Comparison of ENCODE assay signal across 17 cellular contexts in genomic region chr10:118290471-118290995, GRCh38. TPM values are rescaled to one million over a fixed set of nuclear protein-coding genes. Genes with fewer than 3 reads are reported as not detected.
DNase-seq lines count a peak whose midpoint lies in the region; ATAC-seq, FAIRE-seq and TF ChIP-seq lines count a peak whose summit lies in the region.
"Had no signal": no experiment of that assay in that cellular context is flagged by ENCODE, and none has a peak within 500 bp of the region (broad histone marks: within the 10 kb centered on the region; RNA-seq: fewer than 3 reads in every experiment).

No MANE protein-coding gene starts in this region.

- H3K9me3 ChIP-seq in H9 (ENCODE audit: control insufficient read depth, low read depth, low read length), result no peaks in the 10 kb centered on the region

- no peak for FAIRE-seq in bronchial epithelial cell (lab: Jason Lieb, UNC)
- FAIRE-seq: A204.1, GM12878, GM18507 had no signal

- H3K18ac ChIP-seq in mesendoderm (ENCODE audit: low read length) (no peak overlapping the region), H9 (ENCODE audit: insufficient read length, low read depth, low read length) (no peak overlapping the region)

- peaks cover 0 to 4% of the 10 kb centered on the region in 2 experiments; a peak in 3 of 5 replicates for H3K9me3 Mint-ChIP-seq in H9
- H3K9me3 Mint-ChIP-seq in naive thymus-derived CD8-positive, alpha-beta T cell, result no peaks in the 10 kb centered on the region
- H3K9me3 Mint-ChIP-seq: CD4-positive, alpha-beta T cell; GM23338 had no signal

- no peak overlapping the region for H2AK5ac ChIP-seq in mesendoderm (ENCODE audit: low read length)
- H2AK5ac ChIP-seq in H9 (ENCODE audit: insufficient read length, low read length), result no peak overlapping the region

- H2BK120ac ChIP-seq in mesendoderm (ENCODE audit: low read depth, low read length) (no peak overlapping the region), H9 (ENCODE audit: low read depth, low read length, poor library complexity, severe bottlenecking) (no peak overlapping the region)

- H3K36me3 Mint-ChIP-seq in H9 (ENCODE audit: insufficient read depth in 1 of 3, low read depth in 3 of 3), result no peaks in the 10 kb centered on the region
- H3K36me3 Mint-ChIP-seq in naive thymus-derived CD8-positive, alpha-beta T cell, result no peaks in the 10 kb centered on the region

- no peak overlapping the region for H2BK20ac ChIP-seq in H9 (ENCODE audit: low read depth, low read length, poor library complexity, severe bottlenecking)

- H3K36me3 ChIP-seq in bronchial epithelial cell (ENCODE audit: control insufficient read depth, insufficient read depth, low read length) (no peaks in the 10 kb centered on the region), mesendoderm (ENCODE audit: control insufficient read depth, insufficient read depth, low read length) (no peaks in the 10 kb centered on the region)

- H4K8ac ChIP-seq in mesendoderm (ENCODE audit: low read depth, low read length), result no peak overlapping the region
- H4K8ac ChIP-seq in H9 (replicated peaks; ENCODE audit: insufficient read length, low read depth, low read length), result no peak overlapping the region

- H3K79me1 ChIP-seq in mesendoderm (ENCODE audit: low read length), result no peaks in the 10 kb centered on the region
- H3K79me1 ChIP-seq in H9 (ENCODE audit: insufficient read depth, low read depth, low read length, poor library complexity, severe bottlenecking), result no peaks in the 10 kb centered on the region

- POLR2A ChIA-PET in naive thymus-derived CD8-positive, alpha-beta T cell (lab: Charles Lee), result no interaction called here

- H3K79me2 ChIP-seq in mesendoderm (ENCODE audit: control insufficient read depth, insufficient read depth, low read length) (no peaks in the 10 kb centered on the region), H9 (ENCODE audit: insufficient read depth, low read length) (no peaks in the 10 kb centered on the region)

- no peak overlapping the region for H3K4me3 ChIP-seq in bronchial epithelial cell (ENCODE audit: low read depth, low read length)
- no peak overlapping the region for H3K4me3 ChIP-seq in mesendoderm (ENCODE audit: low read length)
- H3K4me3 ChIP-seq: GM12878, GM23338 had no signal

- H2BK5ac ChIP-seq in mesendoderm (ENCODE audit: low read length) (no peak overlapping the region), H9 (ENCODE audit: insufficient read length, low read length) (no peak overlapping the region)

- H4K20me1 ChIP-seq in H9 (ENCODE audit: control insufficient read depth, insufficient read depth, insufficient read length), result no peaks in the 10 kb centered on the region

- TF ChIP-seq CTCF in bronchial epithelial cell (IDR thresholded peaks at IDR 0.05; ENCODE audit: insufficient read depth, low read length, severe bottlenecking) (no peak), H9 (conservative IDR thresholded peaks at IDR 0.05) (no peak)

- no peak overlapping the region for H3K27ac ChIP-seq in mesendoderm (ENCODE audit: low read depth, low read length)
- no peak overlapping the region for H3K27ac ChIP-seq in H9 (ENCODE audit: insufficient read length, low read depth, low read length)

- no peak overlapping the region for H3K27ac Mint-ChIP-seq in H9
- no peak overlapping the region for H3K27ac Mint-ChIP-seq in naive thymus-derived CD8-positive, alpha-beta T cell
- H3K27ac Mint-ChIP-seq: B cell; CD4-positive, alpha-beta T cell; GM23338 had no signal

- H3K23ac ChIP-seq in mesendoderm (ENCODE audit: low read length) (no peak overlapping the region), H9 (ENCODE audit: insufficient read length, low read depth, low read length) (no peak overlapping the region)

- H3K56ac ChIP-seq in mesendoderm (ENCODE audit: low read length) (no peak overlapping the region), H9 (ENCODE audit: insufficient read length, low read depth, low read length) (no peak overlapping the region)

- H4K5ac ChIP-seq in mesendoderm (ENCODE audit: low read length), result no peak overlapping the region
- no peak overlapping the region for H4K5ac ChIP-seq in H9 (ENCODE audit: insufficient read length, low read depth, low read length)

- H3K9ac ChIP-seq in mesendoderm (ENCODE audit: low read length) (no peak overlapping the region), H9 (ENCODE audit: extremely low read depth, insufficient read length, low read length) (no peak overlapping the region)

- H3K27me3 Mint-ChIP-seq in H9 (ENCODE audit: low read depth), result peaks cover 5% of the 10 kb centered on the region
- peaks cover 20 to 47% (median 27%) of the 10 kb centered on the region in 5 donors for H3K27me3 Mint-ChIP-seq in naive thymus-derived CD8-positive, alpha-beta T cell

- H3K4ac ChIP-seq in mesendoderm (ENCODE audit: low read depth, low read length) (no peak overlapping the region), H9 (ENCODE audit: low read depth, low read length) (no peak overlapping the region)

- no CpG with 5 or more reads among the region's 3 CpGs for WGBS in mesendoderm (ENCODE audit: extremely low coverage, insufficient coverage, low lambda C conversion rate)
- WGBS in H9 (ENCODE audit: extremely low coverage, insufficient read length, low lambda C conversion rate), result no CpG with 5 or more reads among the region's 3 CpGs

- peak; percentile 27 for DNase-seq in HPDE6-E6E7 (ENCODE audit: extremely low spot score)
- peak; percentile 97 for DNase-seq in bronchial epithelial cell (ENCODE audit: low read depth)
- DNase-seq in mesendoderm, result peak; percentile 35
- DNase-seq in H9, result no peak
- no peak for DNase-seq in naive thymus-derived CD8-positive, alpha-beta T cell
- no peak for DNase-seq in GM19238 (ENCODE audit: insufficient read length, low spot score)
- DNase-seq: C1 segment of cervical spinal cord; Calu3; CD4-positive, alpha-beta T cell; DMS 273 treated with DMSO at 0.1 percent for 48 hours; H7 had no signal

- H4K91ac ChIP-seq in H9 (ENCODE audit: insufficient read length, low read depth, low read length), result no peak overlapping the region

- H2BK15ac ChIP-seq in mesendoderm (replicated peaks; ENCODE audit: low read depth) (no peak overlapping the region), H9 (ENCODE audit: low read depth, low read length) (no peak overlapping the region)

- H2BK12ac ChIP-seq in H9 (ENCODE audit: insufficient read length, low read depth, low read length), result no peak overlapping the region

- H3K27me3 ChIP-seq in bronchial epithelial cell (ENCODE audit: control insufficient read depth, insufficient read depth, low read length), result no peaks in the 10 kb centered on the region
- H3K27me3 ChIP-seq in mesendoderm (ENCODE audit: insufficient read depth, low read length, poor library complexity), result no peaks in the 10 kb centered on the region
- H3K27me3 ChIP-seq in H9 (ENCODE audit: insufficient read depth, low read length), result no peaks in the 10 kb centered on the region

- H3K4me1 Mint-ChIP-seq in H9, result peaks cover 16 to 17% of the 10 kb centered on the region in 2 experiments
- no peaks in the 10 kb centered on the region for H3K4me1 Mint-ChIP-seq in naive thymus-derived CD8-positive, alpha-beta T cell
- H3K4me1 Mint-ChIP-seq: B cell had no signal

- no peak overlapping the region for H3K4me3 Mint-ChIP-seq in H9
- no peak overlapping the region for H3K4me3 Mint-ChIP-seq in naive thymus-derived CD8-positive, alpha-beta T cell
- H3K4me3 Mint-ChIP-seq: B cell; CD4-positive, alpha-beta T cell; GM23338 had no signal

- H3K23me2 ChIP-seq in H9 (ENCODE audit: insufficient read length, low read depth, low read length, poor library complexity, severe bottlenecking), result no peaks in the 10 kb centered on the region

- no peak overlapping the region for H3K4me2 ChIP-seq in mesendoderm (ENCODE audit: low read length)
- no peak overlapping the region for H3K4me2 ChIP-seq in H9 (ENCODE audit: insufficient read depth, insufficient read length, low read length)
- H3K4me2 ChIP-seq: GM23338 had no signal

- H3K14ac ChIP-seq in H9 (ENCODE audit: insufficient read depth, low read length), result no peak overlapping the region

- H3K4me1 ChIP-seq in mesendoderm (ENCODE audit: control insufficient read depth, low read depth, low read length) (peaks cover 2% of the 10 kb centered on the region), H9 (ENCODE audit: insufficient read depth, low read length) (no peaks in the 10 kb centered on the region; the same call in 1 of the 2 replicates)

- ATAC-seq in esophagus mucosa, result peak; percentile 11
- no peak for ATAC-seq in naive thymus-derived CD8-positive, alpha-beta T cell
- ATAC-seq: GM12878, GM23338 had no signal

- H3T11ph ChIP-seq in H9 (ENCODE audit: low read length), result no peak overlapping the region

- H2AFZ ChIP-seq in H9 (ENCODE audit: low read length), result no peak overlapping the region
- H2AFZ ChIP-seq: GM23338 had no signal

RNA-seq across cellular contexts. Expression of gene FAM204A, which starts 51.6 kb away (rescaled TPM):
- total RNA-seq in bronchial epithelial cell (51.9 and 62.2 TPM in 2 replicates), esophagus mucosa (49.6 TPM), H9 (2021) (41.0 and 42.5 TPM in 2 replicates)
- 49.1 TPM for polyA plus RNA-seq in mesendoderm (2013, experiment 1 of 2)
- 52.0 TPM for polyA plus RNA-seq in mesendoderm (2013, experiment 2 of 2)
- total RNA-seq in naive thymus-derived CD8-positive, alpha-beta T cell, result 10 to 100 TPM; 63.8 to 64.0 TPM
- polyA plus RNA-seq in naive thymus-derived CD8-positive, alpha-beta T cell, result 100 to 1,000 TPM in 2 of 3 donors, 10 to 100 TPM in 1; 86.4 to 152 (median 123) TPM

Comparison
In these comparisons a context has a peak if more than half of its experiments do, and no peak if none do; other contexts are left out.
1. DNase-seq: peak in HPDE6-E6E7 (single experiment), bronchial epithelial cell (single experiment) and mesendoderm (single experiment); none in H9 (single experiment), naive thymus-derived CD8-positive, alpha-beta T cell (0 of 10) and GM19238 (single experiment).